ENCODE assay signal across 16 cellular contexts in the genomic region with DNA sequence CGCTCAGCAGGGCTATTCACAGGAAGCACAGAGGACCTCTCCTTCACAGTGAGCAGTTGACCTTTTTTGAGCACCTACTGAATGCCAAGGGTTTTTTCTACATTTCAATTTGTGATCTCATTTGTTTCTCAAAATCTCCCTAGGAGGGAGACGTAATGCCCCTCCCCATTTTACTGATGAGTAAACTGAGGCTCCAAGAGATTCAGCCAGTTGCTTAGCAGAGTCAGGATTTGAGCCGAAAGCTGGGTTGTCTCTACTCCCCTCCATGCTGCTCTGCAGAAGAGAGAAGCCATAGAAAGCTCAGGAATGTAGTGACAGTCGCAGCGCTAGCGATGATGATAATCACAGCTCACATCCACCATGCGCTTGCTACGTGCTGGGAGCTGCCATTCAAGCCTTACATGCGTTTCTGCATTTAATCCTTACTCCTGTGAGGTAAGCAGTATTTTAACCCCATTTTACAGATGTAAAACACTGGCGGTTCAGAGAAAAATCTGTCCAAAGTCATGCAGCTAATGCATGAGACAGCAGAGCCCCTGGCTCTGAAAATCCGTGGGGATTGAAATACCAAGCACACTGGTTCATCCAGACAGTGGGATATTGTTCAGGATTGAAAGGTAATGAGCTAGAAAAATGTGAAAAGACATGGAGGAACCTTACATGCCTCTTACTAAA. TPM values are rescaled to one million over a fixed set of nuclear protein-coding genes. Genes with fewer than 3 reads are reported as not detected.
DNase-seq lines count a peak whose midpoint lies in the region; ATAC-seq and TF ChIP-seq lines count a peak whose summit lies in the region.
"Had no signal": no experiment of that assay in that cellular context is flagged by ENCODE, and none has a peak within 500 bp of the region (broad histone marks: within the 10 kb centered on the region; RNA-seq: fewer than 3 reads in every experiment).

No MANE protein-coding gene starts in this region.

- POLR2A ChIA-PET in SK-N-SH (lab: Yijun Ruan, JAX) = no interaction called here

- H3K27me3 ChIP-seq in SK-N-SH (ENCODE audit: insufficient read depth) = no peaks in the 10 kb centered on the region
- H3K27me3 ChIP-seq in transverse colon = no peaks in the 10 kb centered on the region

- peaks cover 50% of the 10 kb centered on the region for H3F3A ChIP-seq in SK-N-SH (replicated peaks; ENCODE audit: insufficient read depth)

- H3K4me2 ChIP-seq in SK-N-SH = peak overlapping the region; percentile 92

- peaks cover 40 to 56% of the 10 kb centered on the region in 2 experiments; a peak in 3 of 4 replicates for H3K4me1 ChIP-seq in SK-N-SH (ENCODE audit: control insufficient read depth in 1 of 2, insufficient read depth in 2 of 2, low read depth in 1 of 2, low read length in 1 of 2)
- peaks cover 38 to 53% (median 46%) of the 10 kb centered on the region in 4 donors for H3K4me1 ChIP-seq in transverse colon

- H3K36me3 Mint-ChIP-seq in osteocyte (ENCODE audit: unreplicated experiment) = no peaks in the 10 kb centered on the region
- H3K36me3 Mint-ChIP-seq in natural killer cell = no peaks in the 10 kb centered on the region
- H3K36me3 Mint-ChIP-seq: activated CD4-positive, alpha-beta memory T cell treated with anti-CD3 and anti-CD28 coated beads for 36 hours had no signal

- H3K27me3 Mint-ChIP-seq in osteocyte (ENCODE audit: unreplicated experiment) (no peaks in the 10 kb centered on the region), natural killer cell (ENCODE audit: low read depth in 2 of 2) (no peaks in the 10 kb centered on the region)
- H3K27me3 Mint-ChIP-seq: activated CD4-positive, alpha-beta memory T cell treated with anti-CD3 and anti-CD28 coated beads for 36 hours; effector memory CD8-positive, alpha-beta T cell; naive thymus-derived CD8-positive, alpha-beta T cell had no signal

- ATAC-seq in SK-N-SH treated with all-trans-retinoic acid at 6 μM for 48 hours (no peak), natural killer cell (no peak)
- ATAC-seq: effector memory CD8-positive, alpha-beta T cell; naive thymus-derived CD8-positive, alpha-beta T cell had no signal

- H3K36me3 ChIP-seq in SK-N-SH (replicated peaks in 1 of 2; ENCODE audit: control insufficient read depth in 1 of 2, insufficient read depth in 2 of 2, low read length in 1 of 2) (no peaks in the 10 kb centered on the region), transverse colon (no peaks in the 10 kb centered on the region)

- peak overlapping the region in 1 of 2 experiments; percentile 99; a peak in 2 of 4 replicates for H3K27ac ChIP-seq in SK-N-SH (ENCODE audit: low read depth in 2 of 2, low read length in 1 of 2)
- peak overlapping the region; percentile 94 for H3K27ac ChIP-seq in epithelial cell of prostate
- H3K27ac ChIP-seq in transverse colon = peak overlapping the region; percentile 74 to 91 (median 86)
- H3K27ac ChIP-seq: 22Rv1 had no signal

- H3K27ac Mint-ChIP-seq in osteocyte (ENCODE audit: unreplicated experiment) (no peak overlapping the region), natural killer cell (peak overlapping the region in 1 of 2 donors; percentile 11)
- H3K27ac Mint-ChIP-seq: activated CD4-positive, alpha-beta memory T cell treated with anti-CD3 and anti-CD28 coated beads for 36 hours had no signal

- TF ChIP-seq POLR2A in transverse colon (IDR thresholded peaks at IDR 0.05) = no peak

- in situ Hi-C loops in transverse colon (cut with MboI; ENCODE audit: low pct_ligation_motif_present in 1 of 4, low pct_unique_long_range_greater_than_20kb in 1 of 4, low sequenced_read_pairs in 3 of 4) = no loop called here

- no peak overlapping the region for H2AFZ ChIP-seq in SK-N-SH (ENCODE audit: low read depth)

- H3K4me3 Mint-ChIP-seq in osteocyte (ENCODE audit: unreplicated experiment) = peak overlapping the region; percentile 5
- H3K4me3 Mint-ChIP-seq in natural killer cell = no peak overlapping the region
- H3K4me3 Mint-ChIP-seq: activated CD4-positive, alpha-beta memory T cell treated with anti-CD3 and anti-CD28 coated beads for 36 hours; effector memory CD8-positive, alpha-beta T cell; H9; naive thymus-derived CD8-positive, alpha-beta T cell had no signal

- no peak for TF ChIP-seq EP300 in SK-N-SH (IDR thresholded peaks at IDR 0.05; ENCODE audit: borderline replicate concordance in 1 of 2, low read depth in 1 of 2, low read length in 1 of 2)
- no peak for TF ChIP-seq EP300 in transverse colon (IDR thresholded peaks at IDR 0.05; ENCODE audit: low read depth)

- peak overlapping the region; percentile 64; the same call in 1 of the 2 replicates for H3K9ac ChIP-seq in SK-N-SH

- no peaks in the 10 kb centered on the region for H3K9me2 ChIP-seq in SK-N-SH

- H3K4me3 ChIP-seq in SK-N-SH (ENCODE audit: low read depth in 2 of 2, low read length in 1 of 2) (no peak overlapping the region), transverse colon (no peak overlapping the region)

- intact Hi-C loops in transverse colon (cut with DNase I; ENCODE audit: low total_unique reads) = loop anchor here (10.0 kb wide), 1 partner anchor 153 kb away; no protein-coding TSS in a partner anchor
- intact Hi-C loops in natural killer cell (cut with micrococcal nuclease) = no loop called here

- H4K20me1 ChIP-seq in SK-N-SH (ENCODE audit: insufficient read depth) = 0 out of 2 replicates have a peak, but pooled peaks cover 4% of the 10 kb centered on the region

- DNase-seq in SK-N-SH (no peak), epithelial cell of prostate (ENCODE audit: low read depth, low spot score) (no peak), osteocyte (ENCODE audit: extremely low spot score, unreplicated experiment) (no peak), transverse colon (no peak), natural killer cell (no peak), cerebellum (ENCODE audit: low spot score) (no peak), COLO668 (lab: John Stamatoyannopoulos, UW; ENCODE audit: unreplicated experiment) (no peak)
- DNase-seq: activated CD4-positive, alpha-beta memory T cell treated with anti-CD3 and anti-CD28 coated beads for 36 hours; activated naive CD4-positive, alpha-beta T cell treated with Interleukin-2 at 50 U/mL for 16 hours; effector memory CD8-positive, alpha-beta T cell; KG1; NCI-H2029 had no signal

- H3K9me3 Mint-ChIP-seq in osteocyte (ENCODE audit: unreplicated experiment) (no peaks in the 10 kb centered on the region), natural killer cell (no peaks in the 10 kb centered on the region)
- H3K9me3 Mint-ChIP-seq: activated CD4-positive, alpha-beta memory T cell treated with anti-CD3 and anti-CD28 coated beads for 36 hours; effector memory CD8-positive, alpha-beta T cell; H9; naive thymus-derived CD8-positive, alpha-beta T cell had no signal

- no peaks in the 10 kb centered on the region for H3K9me3 ChIP-seq in SK-N-SH
- H3K9me3 ChIP-seq in transverse colon = no peaks in the 10 kb centered on the region

- no peak for TF ChIP-seq RAD21 in SK-N-SH (IDR thresholded peaks at IDR 0.05; ENCODE audit: low read length)

- H3K4me1 Mint-ChIP-seq in osteocyte (ENCODE audit: unreplicated experiment) = peaks cover 28% of the 10 kb centered on the region
- H3K4me1 Mint-ChIP-seq in natural killer cell = peaks cover 26 to 34% of the 10 kb centered on the region in 2 donors

- TF ChIP-seq CTCF in SK-N-SH (IDR thresholded peaks at IDR 0.05) (no peak), osteocyte (IDR thresholded peaks at IDR 0.05) (no peak), transverse colon (IDR thresholded peaks at IDR 0.05) (no peak), natural killer cell (IDR thresholded peaks at IDR 0.05) (no peak)

- WGBS in SK-N-SH (ENCODE audit: low lambda C conversion rate) = 74% methylated on average over 11 of the region's 11 CpGs
- 75 to 89% methylated on average over 3 to 11 of the region's 11 CpGs for WGBS in transverse colon (ENCODE audit: low coverage in 1 of 2), 2 donors

- H3K79me2 ChIP-seq in SK-N-SH (ENCODE audit: insufficient read depth) = peaks cover 46% of the 10 kb centered on the region

- CTCF ChIA-PET in SK-N-SH (lab: Yijun Ruan, JAX) = interaction anchor here (0.9 kb wide), 1 partner anchor 17 kb away, joined by 4 read pairs; no protein-coding TSS in a partner anchor

TF ChIP-seq in SK-N-SH, 30 proteins besides CTCF, POLR2A, EP300 and RAD21 (continues in another document):
- TF ChIP-seq SIN3A (IDR thresholded peaks at IDR 0.05; ENCODE audit: borderline replicate concordance, low read depth, low read length) (no peak), EZH2phosphoT487 (IDR thresholded peaks at IDR 0.05; ENCODE audit: borderline replicate concordance, low read depth) (no peak)
- TF ChIP-seq, protein P1, sequence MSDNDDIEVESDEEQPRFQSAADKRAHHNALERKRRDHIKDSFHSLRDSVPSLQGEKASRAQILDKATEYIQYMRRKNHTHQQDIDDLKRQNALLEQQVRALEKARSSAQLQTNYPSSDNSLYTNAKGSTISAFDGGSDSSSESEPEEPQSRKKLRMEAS (IDR thresholded peaks at IDR 0.05; ENCODE audit: low read depth) = no peak

TF ChIP-seq in SK-N-SH treated with all-trans-retinoic acid at 6 μM for 48 hours, 23 proteins besides CTCF, POLR2A, EP300 and RAD21 (continues in another document):
- no peak for TF ChIP-seq ESRRG (CRISPR knock-in tag; IDR thresholded peaks at IDR 0.05)
- TF ChIP-seq, protein P2, sequence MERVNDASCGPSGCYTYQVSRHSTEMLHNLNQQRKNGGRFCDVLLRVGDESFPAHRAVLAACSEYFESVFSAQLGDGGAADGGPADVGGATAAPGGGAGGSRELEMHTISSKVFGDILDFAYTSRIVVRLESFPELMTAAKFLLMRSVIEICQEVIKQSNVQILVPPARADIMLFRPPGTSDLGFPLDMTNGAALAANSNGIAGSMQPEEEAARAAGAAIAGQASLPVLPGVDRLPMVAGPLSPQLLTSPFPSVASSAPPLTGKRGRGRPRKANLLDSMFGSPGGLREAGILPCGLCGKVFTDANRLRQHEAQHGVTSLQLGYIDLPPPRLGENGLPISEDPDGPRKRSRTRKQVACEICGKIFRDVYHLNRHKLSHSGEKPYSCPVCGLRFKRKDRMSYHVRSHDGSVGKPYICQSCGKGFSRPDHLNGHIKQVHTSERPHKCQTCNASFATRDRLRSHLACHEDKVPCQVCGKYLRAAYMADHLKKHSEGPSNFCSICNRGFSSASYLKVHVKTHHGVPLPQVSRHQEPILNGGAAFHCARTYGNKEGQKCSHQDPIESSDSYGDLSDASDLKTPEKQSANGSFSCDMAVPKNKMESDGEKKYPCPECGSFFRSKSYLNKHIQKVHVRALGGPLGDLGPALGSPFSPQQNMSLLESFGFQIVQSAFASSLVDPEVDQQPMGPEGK (CRISPR knock-in tag; IDR thresholded peaks at IDR 0.05; ENCODE audit: borderline replicate concordance) = no peak
- no peak for TF ChIP-seq GLIS3 (CRISPR knock-in tag; IDR thresholded peaks at IDR 0.05)
- TF ChIP-seq ZNF70 (CRISPR knock-in tag; IDR thresholded peaks at IDR 0.05) = no peak
- TF ChIP-seq CSDC2 (CRISPR knock-in tag; IDR thresholded peaks at IDR 0.05) = no peak
- TF ChIP-seq ZNF8 (CRISPR knock-in tag; IDR thresholded peaks at IDR 0.05) = no peak
- no peak for TF ChIP-seq PPARA (CRISPR knock-in tag; IDR thresholded peaks at IDR 0.05; ENCODE audit: borderline replicate concordance)

RNA-seq across cellular contexts. Expression of a gene that starts 33.8 kb away (rescaled TPM):
- 101 and 111 TPM in 2 replicates for polyA plus RNA-seq in SK-N-SH (2012; rRNA removed)
- 69.4 and 95.6 TPM in 2 replicates for polyA plus RNA-seq in SK-N-SH (2012; cell fraction: cytosol; rRNA removed)
- 40.7 and 61.0 TPM in 2 replicates for polyA plus RNA-seq in SK-N-SH (2012; cell fraction: nucleus; rRNA removed)
- 174 and 175 TPM in 2 replicates for total RNA-seq in osteocyte
- 100 to 1,000 TPM; 125 to 252 (median 184) TPM for total RNA-seq in transverse colon
- total RNA-seq in natural killer cell = 100 to 1,000 TPM in 2 of 3 donors, 10 to 100 TPM in 1; 86.2 to 126 (median 121) TPM
- 59.2 TPM for total RNA-seq in cerebellum
